ENCODE assay signal across 9 cellular contexts in the genomic region with DNA sequence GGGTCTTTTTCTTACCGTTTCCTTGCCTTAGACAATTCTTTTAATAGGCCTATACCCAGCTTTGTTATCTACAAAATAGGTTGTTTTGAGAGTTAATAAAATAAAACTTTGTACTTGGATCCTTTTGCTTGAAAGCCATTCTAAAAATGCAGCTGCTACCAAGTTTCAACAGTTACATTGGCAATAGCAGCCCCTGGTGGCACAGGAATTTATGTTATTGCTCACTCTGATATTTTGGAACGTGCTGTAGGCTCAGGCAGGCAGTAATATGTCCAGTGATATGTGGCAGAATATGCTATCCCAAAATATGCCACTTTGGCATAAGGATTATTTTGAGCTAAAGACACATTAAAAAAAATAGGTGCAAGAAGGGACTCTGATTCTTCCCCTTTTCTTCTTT. TPM values are rescaled to one million over a fixed set of nuclear protein-coding genes. Genes with fewer than 3 reads are reported as not detected.
DNase-seq lines count a peak whose midpoint lies in the region; ATAC-seq, FAIRE-seq and TF ChIP-seq lines count a peak whose summit lies in the region.
"Had no signal": no experiment of that assay in that cellular context is flagged by ENCODE, and none has a peak within 500 bp of the region (broad histone marks: within the 10 kb centered on the region; RNA-seq: fewer than 3 reads in every experiment).

No MANE protein-coding gene starts in this region.

- H3K9me3 Mint-ChIP-seq in stimulated activated memory B cell treated with anti-CD40 and anti-IgM and Interleukin-4, amounts not matched to agents 10 μg/mL and 1 μg/mL and 100 μg/mL, for 72 hours: no peaks in the 10 kb centered on the region
- H3K9me3 Mint-ChIP-seq: activated CD4-positive, alpha-beta memory T cell treated with anti-CD3 and anti-CD28 coated beads, Interleukin-2, amount 10 ng/mL, durations not matched to agents 7 days and 5 days had no signal

- FAIRE-seq in H54 (lab: Jason Lieb, UNC) (peak; percentile 50), TTC549 (lab: Jason Lieb, UNC) (peak; percentile 62)

- no peak for TF ChIP-seq POLR2A in H54 (IDR thresholded peaks at IDR 0.05; ENCODE audit: low read depth, low read length)

- H3K4me1 Mint-ChIP-seq in stimulated activated memory B cell treated with anti-CD40 and anti-IgM and Interleukin-4, amounts not matched to agents 10 μg/mL and 1 μg/mL and 100 μg/mL, for 72 hours: no peaks in the 10 kb centered on the region
- H3K4me1 Mint-ChIP-seq: activated CD4-positive, alpha-beta memory T cell treated with anti-CD3 and anti-CD28 coated beads, Interleukin-2, amount 10 ng/mL, durations not matched to agents 7 days and 5 days had no signal

- H3K36me3 Mint-ChIP-seq in stimulated activated memory B cell treated with anti-CD40 and anti-IgM and Interleukin-4, amounts not matched to agents 10 μg/mL and 1 μg/mL and 100 μg/mL, for 72 hours: no peaks in the 10 kb centered on the region

- DNase-seq in DMS 273 (lab: John Stamatoyannopoulos, UW; ENCODE audit: unreplicated experiment) (peak; percentile 56), DMS 273 treated with DMSO at 0.1 percent for 48 hours (lab: John Stamatoyannopoulos, UW) (no peak), H54 (ENCODE audit: insufficient read length, low spot score) (no peak), lung microvascular endothelial cell (ENCODE audit: low read depth in 2 of 2) (peak; percentile 25 to 49), amniotic stem cell (lab: John Stamatoyannopoulos, UW) (no peak)
- DNase-seq: activated CD4-positive, alpha-beta memory T cell treated with anti-CD3 and anti-CD28 coated beads, Interleukin-2, amount 10 ng/mL, durations not matched to agents 7 days and 5 days had no signal

- H3K27me3 Mint-ChIP-seq in stimulated activated memory B cell treated with anti-CD40 and anti-IgM and Interleukin-4, amounts not matched to agents 10 μg/mL and 1 μg/mL and 100 μg/mL, for 72 hours: no peaks in the 10 kb centered on the region
- H3K27me3 Mint-ChIP-seq: activated CD4-positive, alpha-beta memory T cell treated with anti-CD3 and anti-CD28 coated beads, Interleukin-2, amount 10 ng/mL, durations not matched to agents 7 days and 5 days had no signal

- no peak overlapping the region for H3K27ac Mint-ChIP-seq in stimulated activated memory B cell treated with anti-CD40 and anti-IgM and Interleukin-4, amounts not matched to agents 10 μg/mL and 1 μg/mL and 100 μg/mL, for 72 hours
- H3K27ac Mint-ChIP-seq: activated CD4-positive, alpha-beta memory T cell treated with anti-CD3 and anti-CD28 coated beads, Interleukin-2, amount 10 ng/mL, durations not matched to agents 7 days and 5 days had no signal

- no peak for ATAC-seq in stimulated activated memory B cell treated with anti-CD40 and anti-IgM and Interleukin-4, amounts not matched to agents 10 μg/mL and 1 μg/mL and 100 μg/mL, for 72 hours
- no peak for ATAC-seq in HG03565 (IDR thresholded peaks at IDR 0.05; ENCODE audit: unreplicated experiment)

- no peak overlapping the region for H3K4me3 Mint-ChIP-seq in stimulated activated memory B cell treated with anti-CD40 and anti-IgM and Interleukin-4, amounts not matched to agents 10 μg/mL and 1 μg/mL and 100 μg/mL, for 72 hours
- H3K4me3 Mint-ChIP-seq: activated CD4-positive, alpha-beta memory T cell treated with anti-CD3 and anti-CD28 coated beads, Interleukin-2, amount 10 ng/mL, durations not matched to agents 7 days and 5 days had no signal

RNA-seq across cellular contexts. Expression of gene COMMD1, which starts 6.7 kb away (rescaled TPM):
- total RNA-seq in lung microvascular endothelial cell: 26.6 and 27.0 TPM in 2 replicates

RNA-seq across cellular contexts. Expression of gene CCT4, which starts 10.4 kb away (rescaled TPM):
- 123 and 134 TPM in 2 replicates for total RNA-seq in lung microvascular endothelial cell

RNA-seq across cellular contexts. Expression of gene FAM161A, which starts 45.0 kb away (rescaled TPM):
- 0.65 and 0.99 TPM in 2 replicates for total RNA-seq in lung microvascular endothelial cell

Comparison
In these comparisons a context has a peak if more than half of its experiments do, and no peak if none do; other contexts are left out.
1. DNase-seq: peak in DMS 273 (single experiment) and lung microvascular endothelial cell (2 of 2); none in DMS 273 treated with DMSO at 0.1 percent for 48 hours (single experiment), H54 (single experiment) and amniotic stem cell (single experiment).